Comparison of ENCODE assay signal across 1 cellular context in genomic region chr11:95908826-95909225, GRCh38.
TF ChIP-seq lines count a peak whose summit lies in the region.

No MANE protein-coding gene starts in this region.

TF ChIP-seq in GM23338, 12 proteins besides CTCF, POLR2A, EP300 and RAD21 (continued from another document):
- TF ChIP-seq, protein P1, sequence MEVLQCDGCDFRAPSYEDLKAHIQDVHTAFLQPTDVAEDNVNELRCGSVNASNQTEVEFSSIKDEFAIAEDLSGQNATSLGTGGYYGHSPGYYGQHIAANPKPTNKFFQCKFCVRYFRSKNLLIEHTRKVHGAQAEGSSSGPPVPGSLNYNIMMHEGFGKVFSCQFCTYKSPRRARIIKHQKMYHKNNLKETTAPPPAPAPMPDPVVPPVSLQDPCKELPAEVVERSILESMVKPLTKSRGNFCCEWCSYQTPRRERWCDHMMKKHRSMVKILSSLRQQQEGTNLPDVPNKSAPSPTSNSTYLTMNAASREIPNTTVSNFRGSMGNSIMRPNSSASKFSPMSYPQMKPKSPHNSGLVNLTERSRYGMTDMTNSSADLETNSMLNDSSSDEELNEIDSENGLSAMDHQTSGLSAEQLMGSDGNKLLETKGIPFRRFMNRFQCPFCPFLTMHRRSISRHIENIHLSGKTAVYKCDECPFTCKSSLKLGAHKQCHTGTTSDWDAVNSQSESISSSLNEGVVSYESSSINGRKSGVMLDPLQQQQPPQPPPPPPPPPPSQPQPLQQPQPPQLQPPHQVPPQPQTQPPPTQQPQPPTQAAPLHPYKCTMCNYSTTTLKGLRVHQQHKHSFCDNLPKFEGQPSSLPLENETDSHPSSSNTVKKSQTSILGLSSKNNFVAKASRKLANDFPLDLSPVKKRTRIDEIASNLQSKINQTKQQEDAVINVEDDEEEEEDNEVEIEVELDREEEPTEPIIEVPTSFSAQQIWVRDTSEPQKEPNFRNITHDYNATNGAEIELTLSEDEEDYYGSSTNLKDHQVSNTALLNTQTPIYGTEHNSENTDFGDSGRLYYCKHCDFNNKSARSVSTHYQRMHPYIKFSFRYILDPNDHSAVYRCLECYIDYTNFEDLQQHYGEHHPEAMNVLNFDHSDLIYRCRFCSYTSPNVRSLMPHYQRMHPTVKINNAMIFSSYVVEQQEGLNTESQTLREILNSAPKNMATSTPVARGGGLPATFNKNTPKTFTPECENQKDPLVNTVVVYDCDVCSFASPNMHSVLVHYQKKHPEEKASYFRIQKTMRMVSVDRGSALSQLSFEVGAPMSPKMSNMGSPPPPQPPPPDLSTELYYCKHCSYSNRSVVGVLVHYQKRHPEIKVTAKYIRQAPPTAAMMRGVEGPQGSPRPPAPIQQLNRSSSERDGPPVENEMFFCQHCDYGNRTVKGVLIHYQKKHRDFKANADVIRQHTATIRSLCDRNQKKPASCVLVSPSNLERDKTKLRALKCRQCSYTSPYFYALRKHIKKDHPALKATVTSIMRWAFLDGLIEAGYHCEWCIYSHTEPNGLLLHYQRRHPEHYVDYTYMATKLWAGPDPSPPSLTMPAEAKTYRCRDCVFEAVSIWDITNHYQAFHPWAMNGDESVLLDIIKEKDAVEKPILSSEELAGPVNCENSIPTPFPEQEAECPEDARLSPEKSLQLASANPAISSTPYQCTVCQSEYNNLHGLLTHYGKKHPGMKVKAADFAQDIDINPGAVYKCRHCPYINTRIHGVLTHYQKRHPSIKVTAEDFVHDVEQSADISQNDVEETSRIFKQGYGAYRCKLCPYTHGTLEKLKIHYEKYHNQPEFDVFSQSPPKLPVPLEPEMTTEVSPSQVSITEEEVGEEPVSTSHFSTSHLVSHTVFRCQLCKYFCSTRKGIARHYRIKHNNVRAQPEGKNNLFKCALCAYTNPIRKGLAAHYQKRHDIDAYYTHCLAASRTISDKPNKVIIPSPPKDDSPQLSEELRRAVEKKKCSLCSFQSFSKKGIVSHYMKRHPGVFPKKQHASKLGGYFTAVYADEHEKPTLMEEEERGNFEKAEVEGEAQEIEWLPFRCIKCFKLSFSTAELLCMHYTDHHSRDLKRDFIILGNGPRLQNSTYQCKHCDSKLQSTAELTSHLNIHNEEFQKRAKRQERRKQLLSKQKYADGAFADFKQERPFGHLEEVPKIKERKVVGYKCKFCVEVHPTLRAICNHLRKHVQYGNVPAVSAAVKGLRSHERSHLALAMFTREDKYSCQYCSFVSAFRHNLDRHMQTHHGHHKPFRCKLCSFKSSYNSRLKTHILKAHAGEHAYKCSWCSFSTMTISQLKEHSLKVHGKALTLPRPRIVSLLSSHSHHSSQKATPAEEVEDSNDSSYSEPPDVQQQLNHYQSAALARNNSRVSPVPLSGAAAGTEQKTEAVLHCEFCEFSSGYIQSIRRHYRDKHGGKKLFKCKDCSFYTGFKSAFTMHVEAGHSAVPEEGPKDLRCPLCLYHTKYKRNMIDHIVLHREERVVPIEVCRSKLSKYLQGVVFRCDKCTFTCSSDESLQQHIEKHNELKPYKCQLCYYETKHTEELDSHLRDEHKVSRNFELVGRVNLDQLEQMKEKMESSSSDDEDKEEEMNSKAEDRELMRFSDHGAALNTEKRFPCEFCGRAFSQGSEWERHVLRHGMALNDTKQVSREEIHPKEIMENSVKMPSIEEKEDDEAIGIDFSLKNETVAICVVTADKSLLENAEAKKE (CRISPR knock-in tag; IDR thresholded peaks at IDR 0.05) = no peak
